31 cellular contexts compared by ENCODE assay signal in the genomic region with DNA sequence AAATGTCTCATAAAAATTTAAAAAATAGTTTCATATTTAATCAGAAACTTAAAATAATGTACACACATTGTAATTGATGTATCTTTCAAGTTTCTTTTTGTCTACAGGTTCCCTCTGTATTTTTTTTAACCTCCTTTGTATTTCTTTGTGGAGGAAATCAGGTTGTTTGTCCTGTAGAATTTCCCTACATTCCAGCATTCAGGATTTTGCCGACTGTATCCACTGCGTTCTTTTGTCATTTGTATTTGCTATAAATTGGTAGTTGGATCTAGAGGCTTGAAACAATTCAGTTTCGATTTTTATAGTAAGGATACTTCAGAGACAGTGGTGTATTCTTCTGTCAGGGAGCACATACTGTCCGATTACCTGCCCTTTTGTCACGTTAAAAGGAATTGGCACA.
"Had no signal": no experiment of that assay in that cellular context is flagged by ENCODE, and none has a peak within 500 bp of the region (broad histone marks: within the 10 kb centered on the region; RNA-seq: fewer than 3 reads in every experiment).

No MANE protein-coding gene starts in this region.

- H3K9me3 Mint-ChIP-seq: activated CD4-positive, alpha-beta memory T cell treated with anti-CD3 and anti-CD28 coated beads, Interleukin-2, amount 10 ng/mL, durations not matched to agents 7 days and 5 days; activated CD4-positive, alpha-beta T cell treated with anti-CD3 and anti-CD28 coated beads, Interleukin-2, amount 10 ng/mL, durations not matched to agents 7 days and 5 days; activated naive CD4-positive, alpha-beta T cell treated with anti-CD3 and anti-CD28 coated beads, Interleukin-2, amount 10 ng/mL, durations not matched to agents 7 days and 5 days; activated naive CD8-positive, alpha-beta T cell treated with anti-CD3 and anti-CD28 coated beads, Interleukin-2, amount 10 ng/mL, durations not matched to agents 7 days and 5 days; activated T-cell treated with anti-CD3 and anti-CD28 coated beads, Interleukin-2, amount 50 U/mL, for 24 hours; brain; dendritic cell treated with granulocyte-macrophage colony-stimulating factor and Interleukin-4, amounts not matched to agents 40 ng/mL and 50 ng/mL, for 4 days; endodermal cell; T-helper 2 cell treated with Interferon-gamma antibody and Interleukin-4, amounts not matched to agents 5 μg/mL and 100 μg/mL, for 36 hours had no signal

- FAIRE-seq: bronchial epithelial cell had no signal

- H3K27ac Mint-ChIP-seq: activated CD4-positive, alpha-beta memory T cell treated with anti-CD3 and anti-CD28 coated beads, Interleukin-2, amount 10 ng/mL, durations not matched to agents 7 days and 5 days; activated CD4-positive, alpha-beta T cell treated with anti-CD3 and anti-CD28 coated beads, Interleukin-2, amount 10 ng/mL, durations not matched to agents 7 days and 5 days; activated naive CD4-positive, alpha-beta T cell treated with anti-CD3 and anti-CD28 coated beads, Interleukin-2, amount 10 ng/mL, durations not matched to agents 7 days and 5 days; activated naive CD4-positive, alpha-beta T cell treated with anti-CD3 and anti-CD28 coated beads, Interleukin-2, amount 50 U/mL, for 72 hours; activated naive CD8-positive, alpha-beta T cell treated with anti-CD3 and anti-CD28 coated beads, Interleukin-2, amount 10 ng/mL, durations not matched to agents 7 days and 5 days; activated T-cell treated with anti-CD3 and anti-CD28 coated beads, Interleukin-2, amount 50 U/mL, for 24 hours; activated T-cell treated with anti-CD3 and anti-CD28 coated beads, Interleukin-2, amount 50 U/mL, for 72 hours; brain; dendritic cell treated with granulocyte-macrophage colony-stimulating factor and Interleukin-4, amounts not matched to agents 40 ng/mL and 50 ng/mL, for 4 days; endodermal cell; T-helper 17 cell; T-helper 2 cell treated with Interferon-gamma antibody and Interleukin-4, amounts not matched to agents 5 μg/mL and 100 μg/mL, for 36 hours had no signal

- H3K36me3 ChIP-seq: ascending aorta, gastrocnemius medialis, heart right ventricle had no signal

- H3K27ac ChIP-seq: ascending aorta, coronary artery, dorsolateral prefrontal cortex, gastrocnemius medialis, heart right ventricle had no signal

- H3K4me3 Mint-ChIP-seq: activated CD4-positive, alpha-beta memory T cell treated with anti-CD3 and anti-CD28 coated beads, Interleukin-2, amount 10 ng/mL, durations not matched to agents 7 days and 5 days; activated CD4-positive, alpha-beta T cell treated with anti-CD3 and anti-CD28 coated beads, Interleukin-2, amount 10 ng/mL, durations not matched to agents 7 days and 5 days; activated naive CD4-positive, alpha-beta T cell treated with anti-CD3 and anti-CD28 coated beads, Interleukin-2, amount 10 ng/mL, durations not matched to agents 7 days and 5 days; activated naive CD8-positive, alpha-beta T cell treated with anti-CD3 and anti-CD28 coated beads, Interleukin-2, amount 10 ng/mL, durations not matched to agents 7 days and 5 days; activated T-cell treated with anti-CD3 and anti-CD28 coated beads, Interleukin-2, amount 50 U/mL, for 24 hours; activated T-cell treated with anti-CD3 and anti-CD28 coated beads, Interleukin-2, amount 50 U/mL, for 72 hours; brain; central memory CD8-positive, alpha-beta T cell; dendritic cell treated with granulocyte-macrophage colony-stimulating factor and Interleukin-4, amounts not matched to agents 40 ng/mL and 50 ng/mL, for 4 days; endodermal cell; T-helper 17 cell; T-helper 2 cell treated with Interferon-gamma antibody and Interleukin-4, amounts not matched to agents 5 μg/mL and 100 μg/mL, for 36 hours had no signal

- H3K27me3 Mint-ChIP-seq: activated CD4-positive, alpha-beta memory T cell treated with anti-CD3 and anti-CD28 coated beads, Interleukin-2, amount 10 ng/mL, durations not matched to agents 7 days and 5 days; activated CD4-positive, alpha-beta T cell treated with anti-CD3 and anti-CD28 coated beads, Interleukin-2, amount 10 ng/mL, durations not matched to agents 7 days and 5 days; activated naive CD4-positive, alpha-beta T cell treated with anti-CD3 and anti-CD28 coated beads, Interleukin-2, amount 10 ng/mL, durations not matched to agents 7 days and 5 days; activated naive CD8-positive, alpha-beta T cell treated with anti-CD3 and anti-CD28 coated beads, Interleukin-2, amount 10 ng/mL, durations not matched to agents 7 days and 5 days; activated T-cell treated with anti-CD3 and anti-CD28 coated beads, Interleukin-2, amount 50 U/mL, for 24 hours; central memory CD8-positive, alpha-beta T cell; dendritic cell treated with granulocyte-macrophage colony-stimulating factor and Interleukin-4, amounts not matched to agents 40 ng/mL and 50 ng/mL, for 4 days; T-helper 17 cell had no signal

- H3K27me3 ChIP-seq: ascending aorta, dorsolateral prefrontal cortex, gastrocnemius medialis, heart right ventricle had no signal

- H3K4me1 ChIP-seq: ascending aorta, gastrocnemius medialis, heart right ventricle had no signal

- H3K4me3 ChIP-seq: ascending aorta, coronary artery, dorsolateral prefrontal cortex, gastrocnemius medialis, heart right ventricle had no signal

- H3K4me1 Mint-ChIP-seq: activated CD4-positive, alpha-beta memory T cell treated with anti-CD3 and anti-CD28 coated beads, Interleukin-2, amount 10 ng/mL, durations not matched to agents 7 days and 5 days; activated CD4-positive, alpha-beta T cell treated with anti-CD3 and anti-CD28 coated beads, Interleukin-2, amount 10 ng/mL, durations not matched to agents 7 days and 5 days; activated naive CD4-positive, alpha-beta T cell treated with anti-CD3 and anti-CD28 coated beads, Interleukin-2, amount 10 ng/mL, durations not matched to agents 7 days and 5 days; activated naive CD8-positive, alpha-beta T cell treated with anti-CD3 and anti-CD28 coated beads, Interleukin-2, amount 10 ng/mL, durations not matched to agents 7 days and 5 days; central memory CD8-positive, alpha-beta T cell; T-helper 17 cell had no signal

- DNase-seq: activated CD4-positive, alpha-beta memory T cell treated with anti-CD3 and anti-CD28 coated beads, Interleukin-2, amount 10 ng/mL, durations not matched to agents 7 days and 5 days; activated CD4-positive, alpha-beta T cell treated with anti-CD3 and anti-CD28 coated beads for 1 hour; activated CD4-positive, alpha-beta T cell treated with anti-CD3 and anti-CD28 coated beads for 4 hours; activated CD4-positive, alpha-beta T cell treated with anti-CD3 and anti-CD28 coated beads, Interleukin-2, amount 10 ng/mL, durations not matched to agents 7 days and 5 days; activated CD4-positive, alpha-beta T cell treated with anti-CD3 and anti-CD28 coated beads, Interleukin-2, amount 50 U/mL, for 4 hours; activated CD8-positive, alpha-beta memory T cell treated with anti-CD3 and anti-CD28 coated beads, Interleukin-2, amount 50 U/mL, for 48 hours; activated gamma-delta T cell; activated naive CD4-positive, alpha-beta T cell; activated naive CD4-positive, alpha-beta T cell treated with anti-CD3 and anti-CD28 coated beads, Interleukin-2, amount 10 ng/mL, durations not matched to agents 7 days and 5 days; activated naive CD8-positive, alpha-beta T cell treated with anti-CD3 and anti-CD28 coated beads, Interleukin-2, amount 10 ng/mL, durations not matched to agents 7 days and 5 days; activated T-cell treated with anti-CD3 and anti-CD28 coated beads for 4 hours; activated T-cell treated with anti-CD3 and anti-CD28 coated beads, Interleukin-2, amount 50 U/mL, for 24 hours; activated T-cell treated with anti-CD3 and anti-CD28 coated beads, Interleukin-2, amount 50 U/mL, for 72 hours; dorsolateral prefrontal cortex; effector memory CD4-positive, alpha-beta T cell; endodermal cell; foreskin fibroblast; gastrocnemius medialis; heart right ventricle; T-helper 1 cell; T-helper 17 cell; T1000 had no signal

- H3K36me3 Mint-ChIP-seq: activated naive CD4-positive, alpha-beta T cell treated with anti-CD3 and anti-CD28 coated beads, Interleukin-2, amount 10 ng/mL, durations not matched to agents 7 days and 5 days; activated naive CD4-positive, alpha-beta T cell treated with anti-CD3 and anti-CD28 coated beads, Interleukin-2, amount 50 U/mL, for 72 hours; activated naive CD8-positive, alpha-beta T cell treated with anti-CD3 and anti-CD28 coated beads, Interleukin-2, amount 10 ng/mL, durations not matched to agents 7 days and 5 days; brain had no signal

- H3K9me3 ChIP-seq: ascending aorta, gastrocnemius medialis, heart right ventricle had no signal

- ATAC-seq: activated naive CD4-positive, alpha-beta T cell treated with anti-CD3 and anti-CD28 coated beads, Interleukin-2, amount 50 U/mL, for 72 hours; activated T-cell treated with anti-CD3 and anti-CD28 coated beads, Interleukin-2, amount 50 U/mL, for 72 hours; esophagus mucosa; gastrocnemius medialis; heart right ventricle; T-helper 17 cell had no signal
